Comparison of ENCODE assay signal across 9 cellular contexts in genomic region chr4:99885063-99885664, GRCh38. TPM values are rescaled to one million over a fixed set of nuclear protein-coding genes. Genes with fewer than 3 reads are reported as not detected.
A peak's percentile ranks its signal among the peaks of the same experiment; 100 is the strongest.
DNase-seq lines count a peak whose midpoint lies in the region; ATAC-seq and TF ChIP-seq lines count a peak whose summit lies in the region.
"Had no signal": no experiment of that assay in that cellular context is flagged by ENCODE, and none has a peak within 500 bp of the region (broad histone marks: within the 10 kb centered on the region; RNA-seq: fewer than 3 reads in every experiment).

No MANE protein-coding gene starts in this region.

- H3K27ac ChIP-seq in breast epithelium = no peak overlapping the region

- peaks cover 11% of the 10 kb centered on the region for H3K36me3 ChIP-seq in breast epithelium

- TF ChIP-seq CTCF in MCF 10A (IDR thresholded peaks at IDR 0.05; ENCODE audit: unreplicated experiment) (peak; percentile 39), breast epithelium (IDR thresholded peaks at IDR 0.05) (peak in 1 of 3 donors; percentile 27), fibroblast of mammary gland (conservative IDR thresholded peaks at IDR 0.05; ENCODE audit: control insufficient read depth, insufficient read depth, low read depth, low read length) (peak; percentile 42)

- CTCF ChIA-PET in MCF 10A (lab: Yijun Ruan, JAX) = interaction anchor here (0.6 to 5.6 kb wide), 14 partner anchors 15 to 481 kb away, joined by 3 to 24 read pairs (median 4); no protein-coding TSS in a partner anchor

- ATAC-seq in HG03342 (IDR thresholded peaks at IDR 0.05; ENCODE audit: unreplicated experiment) (peak; percentile 63), GM19463 (IDR thresholded peaks at IDR 0.05; ENCODE audit: unreplicated experiment) (no peak), HG02970 (IDR thresholded peaks at IDR 0.05; ENCODE audit: low FRiP score, unreplicated experiment) (no peak)
- ATAC-seq: stimulated activated naive CD8-positive, alpha-beta T cell treated with anti-CD3 and anti-CD28 coated beads, Interleukin-15, amount 100 ng/mL, for 72 hours had no signal

- H3K4me3 Mint-ChIP-seq in MCF 10A (ENCODE audit: unreplicated experiment) = no peak overlapping the region
- H3K4me3 Mint-ChIP-seq: stimulated activated naive CD8-positive, alpha-beta T cell treated with anti-CD3 and anti-CD28 coated beads, Interleukin-15, amount 100 ng/mL, for 72 hours had no signal

- no peaks in the 10 kb centered on the region for H3K9me3 Mint-ChIP-seq in MCF 10A (ENCODE audit: unreplicated experiment)
- H3K9me3 Mint-ChIP-seq: stimulated activated naive CD8-positive, alpha-beta T cell treated with anti-CD3 and anti-CD28 coated beads, Interleukin-15, amount 100 ng/mL, for 72 hours had no signal

- no peaks in the 10 kb centered on the region for H3K27me3 Mint-ChIP-seq in MCF 10A (ENCODE audit: insufficient read depth, unreplicated experiment)
- H3K27me3 Mint-ChIP-seq: stimulated activated naive CD8-positive, alpha-beta T cell treated with anti-CD3 and anti-CD28 coated beads, Interleukin-15, amount 100 ng/mL, for 72 hours had no signal

- no TSS peak for BruUV-seq in MCF 10A (replicated peaks; lab: Mats Ljungman, UMichigan)

- H3K4me1 Mint-ChIP-seq in MCF 10A (ENCODE audit: insufficient read depth, unreplicated experiment) = peaks cover 5% of the 10 kb centered on the region
- H3K4me1 Mint-ChIP-seq: stimulated activated naive CD8-positive, alpha-beta T cell treated with anti-CD3 and anti-CD28 coated beads, Interleukin-15, amount 100 ng/mL, for 72 hours had no signal

- intact Hi-C loops in MCF 10A (cut with micrococcal nuclease) = loop anchor here (1.0 to 2.0 kb wide), 4 partner anchors 64 to 324 kb away; partner anchors contain the start of gene DAPP1
- intact Hi-C loops in breast epithelium (cut with DNase I; ENCODE audit: low total_unique reads) = no loop called here

- peaks cover 41% of the 10 kb centered on the region for H3K36me3 Mint-ChIP-seq in MCF 10A (ENCODE audit: insufficient read depth, unreplicated experiment)

- H3K27me3 ChIP-seq in breast epithelium = no peaks in the 10 kb centered on the region

- no peaks in the 10 kb centered on the region for H3K9me3 ChIP-seq in breast epithelium

- POLR2A ChIA-PET in MCF 10A (lab: Yijun Ruan, JAX) = interaction anchor here (0.6 to 0.9 kb wide), 5 partner anchors 13 to 65 kb away, joined by 3 read pairs; partner anchors contain the start of gene H2AZ1

- H3K4me3 ChIP-seq in breast epithelium = no peak overlapping the region
- no peak overlapping the region for H3K4me3 ChIP-seq in fibroblast of mammary gland (ENCODE audit: control insufficient read depth, low read depth, low read length)

- DNase-seq in MCF 10A (ENCODE audit: unreplicated experiment) (peak; percentile 64), breast epithelium (ENCODE audit: low spot score in 2 of 2) (no peak), SK-N-DZ (ENCODE audit: low spot score) (peak; percentile 9), fibroblast of mammary gland (ENCODE audit: low read depth) (peak; percentile 58), superior temporal gyrus (ENCODE audit: extremely low spot score) (peak; percentile 54)

- H3K4me1 ChIP-seq in breast epithelium = no peaks in the 10 kb centered on the region

- no peak for TF ChIP-seq POLR2A in breast epithelium (IDR thresholded peaks at IDR 0.05)

- no peak overlapping the region for H3K27ac Mint-ChIP-seq in MCF 10A (ENCODE audit: low read depth, unreplicated experiment)

RNA-seq across cellular contexts. Expression of gene LAMTOR3, which starts 9.1 kb away (rescaled TPM):
- total RNA-seq in MCF 10A (2022) (33.5 and 35.9 TPM in 2 replicates), breast epithelium (10 to 100 TPM; 40.6 to 79.3 (median 44.0) TPM)
- polyA plus RNA-seq in SK-N-DZ (2014; cell fraction: cytosol; rRNA removed) = 45.5 and 59.8 TPM in 2 replicates
- polyA plus RNA-seq in SK-N-DZ (2014; cell fraction: nucleus; rRNA removed) = 25.9 and 38.7 TPM in 2 replicates

Comparison
In these comparisons a context has a peak if more than half of its experiments do, and no peak if none do; other contexts are left out.
1. DNase-seq: peak in MCF 10A (single experiment), SK-N-DZ (single experiment), fibroblast of mammary gland (single experiment) and superior temporal gyrus (single experiment); none in breast epithelium (0 of 2).